Comparison of ENCODE assay signal across 8 cellular contexts in genomic region chr7:106598663-106599342, GRCh38.
A peak's percentile ranks its signal among the peaks of the same experiment; 100 is the strongest.
DNase-seq lines count a peak whose midpoint lies in the region; TF ChIP-seq lines count a peak whose summit lies in the region.

No MANE protein-coding gene starts in this region.

- no peaks in the 10 kb centered on the region for H3K36me3 Mint-ChIP-seq in glutamatergic neuron (ENCODE audit: unreplicated experiment)

- H3K9me2 ChIP-seq in Karpas-422 (replicated peaks; ENCODE audit: insufficient read depth, low read length): no peaks in the 10 kb centered on the region

- H3K36me3 ChIP-seq in Karpas-422 (ENCODE audit: insufficient read depth, low read length): no peaks in the 10 kb centered on the region

- H3K9me3 ChIP-seq in Karpas-422 (ENCODE audit: low read length): no peaks in the 10 kb centered on the region

- DNase-seq in Daoy (ENCODE audit: low read depth) (peak; percentile 86), H4 (ENCODE audit: low spot score) (peak; percentile 74), Karpas-422 (peak; percentile 91), SHP77 treated with DMSO at 0.1 percent for 48 hours (lab: John Stamatoyannopoulos, UW) (peak; percentile 75), glutamatergic neuron (peak; percentile 61), pulmonary artery endothelial cell (ENCODE audit: low read depth, low spot score) (peak; percentile 71), ureter (ENCODE audit: low spot score) (peak; percentile 67)
- DNase-seq in activated naive CD4-positive, alpha-beta T cell (lab: John Stamatoyannopoulos, UW): peak in 3 of 4 experiments; percentile 8 to 14 (median 13)

- no peaks in the 10 kb centered on the region for H3K27me3 ChIP-seq in Karpas-422 (ENCODE audit: low read length)

- no peak overlapping the region for H3K4me3 ChIP-seq in Karpas-422 (ENCODE audit: low read length)

- H3K79me2 ChIP-seq in Karpas-422 (ENCODE audit: low read length): no peaks in the 10 kb centered on the region

- H3K27ac Mint-ChIP-seq in glutamatergic neuron (ENCODE audit: unreplicated experiment): peak overlapping the region; percentile 71

- peak overlapping the region; percentile 61 for H3K4me2 ChIP-seq in Karpas-422 (ENCODE audit: low read depth, low read length, poor library complexity, severe bottlenecking)

- H3K27ac ChIP-seq in Karpas-422 (ENCODE audit: low read length): no peak overlapping the region

- H3K4me1 ChIP-seq in Karpas-422 (ENCODE audit: low read length): peaks cover 9% of the 10 kb centered on the region

- H4K20me1 ChIP-seq in Karpas-422 (ENCODE audit: insufficient read depth, low read depth, low read length): no peaks in the 10 kb centered on the region

- H3K4me3 Mint-ChIP-seq in glutamatergic neuron (ENCODE audit: unreplicated experiment): peak overlapping the region; percentile 74

- H3K9ac ChIP-seq in Karpas-422 (ENCODE audit: low read length): no peak overlapping the region

- no peak for TF ChIP-seq CTCF in glutamatergic neuron (IDR thresholded peaks at IDR 0.05; ENCODE audit: partially characterized antibody, unreplicated experiment)

- H3K9me3 Mint-ChIP-seq in glutamatergic neuron (ENCODE audit: unreplicated experiment): peaks cover 2% of the 10 kb centered on the region

- no peaks in the 10 kb centered on the region for H3K27me3 Mint-ChIP-seq in glutamatergic neuron (ENCODE audit: unreplicated experiment)

- H3K4me1 Mint-ChIP-seq in glutamatergic neuron (ENCODE audit: low read depth, unreplicated experiment): peaks cover 2% of the 10 kb centered on the region

- peak overlapping the region; percentile 96 for H2AFZ ChIP-seq in Karpas-422 (ENCODE audit: low read length)

Comparison
In these comparisons a context has a peak if more than half of its experiments do, and no peak if none do; other contexts are left out.
1. DNase-seq: peak in every context shown above with its lines; median percentile 91 in Karpas-422; 86 in Daoy; 75 in SHP77 treated with DMSO at 0.1 percent for 48 hours; 74 in H4; 71 in pulmonary artery endothelial cell; 67 in ureter; 61 in glutamatergic neuron; 13 in activated naive CD4-positive, alpha-beta T cell.